Comparison of ENCODE assay signal across 11 cellular contexts in genomic region chr2:228401065-228401912, GRCh38.
A peak's percentile ranks its signal among the peaks of the same experiment; 100 is the strongest.
DNase-seq lines count a peak whose midpoint lies in the region; TF ChIP-seq lines count a peak whose summit lies in the region.
"Had no signal": no experiment of that assay in that cellular context is flagged by ENCODE, and none has a peak within 500 bp of the region (broad histone marks: within the 10 kb centered on the region; RNA-seq: fewer than 3 reads in every experiment).

No MANE protein-coding gene starts in this region.

- H3K4me3 ChIP-seq in HFF-Myc (replicated peaks; ENCODE audit: low read depth, low read length) (no peak overlapping the region), OCI-LY3 (ENCODE audit: low read length) (no peak overlapping the region), kidney epithelial cell (ENCODE audit: low read depth, low read length) (no peak overlapping the region)

- peak overlapping the region; percentile 75 for H3K27ac ChIP-seq in OCI-LY3 (ENCODE audit: low read length)

- no peaks in the 10 kb centered on the region for H3K36me3 ChIP-seq in OCI-LY3 (replicated peaks; ENCODE audit: low read depth, low read length)
- H3K36me3 ChIP-seq in kidney epithelial cell (ENCODE audit: control insufficient read depth, insufficient read depth, low read length) = no peaks in the 10 kb centered on the region

- no peaks in the 10 kb centered on the region for H3K9me3 ChIP-seq in OCI-LY3 (ENCODE audit: insufficient read depth, low read length)

- H2AFZ ChIP-seq in OCI-LY3 (ENCODE audit: low read depth, low read length) = peak overlapping the region; percentile 71; the same call in 1 of the 2 replicates

- H3K4me1 ChIP-seq in OCI-LY3 (ENCODE audit: low read length) = peaks cover 15% of the 10 kb centered on the region

- no peaks in the 10 kb centered on the region for H3K79me2 ChIP-seq in OCI-LY3 (ENCODE audit: low read length)

- DNase-seq in HFF-Myc (ENCODE audit: extremely low read depth, low read depth) (no peak), kidney epithelial cell (ENCODE audit: low read depth) (no peak), NCI-H2171 treated with DMSO at 0.1 percent for 48 hours (lab: John Stamatoyannopoulos, UW) (no peak), NCI-H1092 (lab: John Stamatoyannopoulos, UW) (no peak), SW480 (ENCODE audit: low spot score) (no peak)
- DNase-seq: activated CD4-positive, alpha-beta T cell treated with anti-CD3 and anti-CD28 coated beads, Interleukin-2, amount 10 ng/mL, durations not matched to agents 7 days and 5 days; activated effector memory CD4-positive, alpha-beta T cell treated with Interleukin-2 at 50 U/mL for 16 hours; NCI-H524; retina had no signal

- no peaks in the 10 kb centered on the region for H4K20me1 ChIP-seq in OCI-LY3 (ENCODE audit: insufficient read depth, low read length)

- peak overlapping the region; percentile 51 for H3K4me2 ChIP-seq in OCI-LY3 (ENCODE audit: low read length)

- TF ChIP-seq CTCF in GM12874 (IDR thresholded peaks at IDR 0.05; ENCODE audit: insufficient read depth, low read depth, low read length) (peak; percentile 52), HFF-Myc (IDR thresholded peaks at IDR 0.05; ENCODE audit: low read depth, low read length, missing control alignments) (peak; percentile 47), OCI-LY3 (IDR thresholded peaks at IDR 0.05; ENCODE audit: low read depth, low read length) (peak; percentile 71), kidney epithelial cell (IDR thresholded peaks at IDR 0.05; ENCODE audit: insufficient read depth, low read length, poor library complexity, severe bottlenecking) (peak; percentile 30)

- peak overlapping the region; percentile 29; the same call in 1 of the 2 replicates for H3K9ac ChIP-seq in OCI-LY3 (ENCODE audit: low read length)

- no peaks in the 10 kb centered on the region for H3K27me3 ChIP-seq in OCI-LY3 (ENCODE audit: low read depth, low read length)
- no peaks in the 10 kb centered on the region for H3K27me3 ChIP-seq in kidney epithelial cell (ENCODE audit: control insufficient read depth, insufficient read depth, low read length)
